In genomic region chr3:122758877-122759670, GRCh38 we compare ENCODE assay signal across 1 cellular context.
TF ChIP-seq lines count a peak whose summit lies in the region.

No MANE protein-coding gene starts in this region.

TF ChIP-seq in HepG2, 621 proteins besides CTCF, POLR2A, EP300 and RAD21 (continued from another document):
- TF ChIP-seq ATF4 (CRISPR knock-in tag; IDR thresholded peaks at IDR 0.05) = no peak
- TF ChIP-seq, protein P1, sequence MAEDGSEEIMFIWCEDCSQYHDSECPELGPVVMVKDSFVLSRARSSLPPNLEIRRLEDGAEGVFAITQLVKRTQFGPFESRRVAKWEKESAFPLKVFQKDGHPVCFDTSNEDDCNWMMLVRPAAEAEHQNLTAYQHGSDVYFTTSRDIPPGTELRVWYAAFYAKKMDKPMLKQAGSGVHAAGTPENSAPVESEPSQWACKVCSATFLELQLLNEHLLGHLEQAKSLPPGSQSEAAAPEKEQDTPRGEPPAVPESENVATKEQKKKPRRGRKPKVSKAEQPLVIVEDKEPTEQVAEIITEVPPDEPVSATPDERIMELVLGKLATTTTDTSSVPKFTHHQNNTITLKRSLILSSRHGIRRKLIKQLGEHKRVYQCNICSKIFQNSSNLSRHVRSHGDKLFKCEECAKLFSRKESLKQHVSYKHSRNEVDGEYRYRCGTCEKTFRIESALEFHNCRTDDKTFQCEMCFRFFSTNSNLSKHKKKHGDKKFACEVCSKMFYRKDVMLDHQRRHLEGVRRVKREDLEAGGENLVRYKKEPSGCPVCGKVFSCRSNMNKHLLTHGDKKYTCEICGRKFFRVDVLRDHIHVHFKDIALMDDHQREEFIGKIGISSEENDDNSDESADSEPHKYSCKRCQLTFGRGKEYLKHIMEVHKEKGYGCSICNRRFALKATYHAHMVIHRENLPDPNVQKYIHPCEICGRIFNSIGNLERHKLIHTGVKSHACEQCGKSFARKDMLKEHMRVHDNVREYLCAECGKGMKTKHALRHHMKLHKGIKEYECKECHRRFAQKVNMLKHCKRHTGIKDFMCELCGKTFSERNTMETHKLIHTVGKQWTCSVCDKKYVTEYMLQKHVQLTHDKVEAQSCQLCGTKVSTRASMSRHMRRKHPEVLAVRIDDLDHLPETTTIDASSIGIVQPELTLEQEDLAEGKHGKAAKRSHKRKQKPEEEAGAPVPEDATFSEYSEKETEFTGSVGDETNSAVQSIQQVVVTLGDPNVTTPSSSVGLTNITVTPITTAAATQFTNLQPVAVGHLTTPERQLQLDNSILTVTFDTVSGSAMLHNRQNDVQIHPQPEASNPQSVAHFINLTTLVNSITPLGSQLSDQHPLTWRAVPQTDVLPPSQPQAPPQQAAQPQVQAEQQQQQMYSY (CRISPR knock-in tag; IDR thresholded peaks at IDR 0.05) = no peak
- no peak for TF ChIP-seq ZFP62 (CRISPR knock-in tag; IDR thresholded peaks at IDR 0.05)
- no peak for TF ChIP-seq RBFOX2 (IDR thresholded peaks at IDR 0.05; ENCODE audit: low read depth, low read length)
- TF ChIP-seq ATF5 (CRISPR knock-in tag; IDR thresholded peaks at IDR 0.05; ENCODE audit: low read depth) = no peak
- TF ChIP-seq NFKBIZ (CRISPR knock-in tag; IDR thresholded peaks at IDR 0.05) = no peak
- TF ChIP-seq LCORL (IDR thresholded peaks at IDR 0.05) = no peak
- no peak for TF ChIP-seq LCORL (CRISPR knock-in tag; IDR thresholded peaks at IDR 0.05)
- TF ChIP-seq HOXD1 (CRISPR knock-in tag; IDR thresholded peaks at IDR 0.05) = no peak
- no peak for TF ChIP-seq HMG20B (CRISPR knock-in tag; conservative IDR thresholded peaks at IDR 0.05)
- TF ChIP-seq, protein P2, sequence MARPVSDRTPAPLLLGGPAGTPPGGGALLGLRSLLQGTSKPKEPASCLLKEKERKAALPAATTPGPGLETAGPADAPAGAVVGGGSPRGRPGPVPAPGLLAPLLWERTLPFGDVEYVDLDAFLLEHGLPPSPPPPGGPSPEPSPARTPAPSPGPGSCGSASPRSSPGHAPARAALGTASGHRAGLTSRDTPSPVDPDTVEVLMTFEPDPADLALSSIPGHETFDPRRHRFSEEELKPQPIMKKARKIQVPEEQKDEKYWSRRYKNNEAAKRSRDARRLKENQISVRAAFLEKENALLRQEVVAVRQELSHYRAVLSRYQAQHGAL (CRISPR knock-in tag; IDR thresholded peaks at IDR 0.05; ENCODE audit: not compliant biosample characterization) = no peak
TF ChIP-seq in HepG2: peak in this region for 0.
